In genomic region chr3:114290911-114291901, GRCh38 we compare ENCODE assay signal across 8 cellular contexts.
DNase-seq lines count a peak whose midpoint lies in the region; ATAC-seq lines count a peak whose summit lies in the region.

No MANE protein-coding gene starts in this region.

- DNase-seq in NAMALWA (ENCODE audit: low spot score) (peak; percentile 91), T-helper 2 cell (peak; percentile 82 to 96 (median 89)), amniotic epithelial cell (ENCODE audit: low read depth) (peak; percentile 37), iPS-NIHi11 (ENCODE audit: low spot score) (peak; percentile 94), dedifferentiated amniotic fluid mesenchymal stem cell (ENCODE audit: extremely low spot score) (no peak)
- peak; percentile 81 to 92 for DNase-seq in stimulated activated CD4-positive, alpha-beta T cell treated with anti-CD3 and anti-CD28 coated beads, Interleukin-15, amount 100 ng/mL, for 48 hours (ENCODE audit: low read depth in 2 of 2)

- ATAC-seq in GM18499 (IDR thresholded peaks at IDR 0.05; ENCODE audit: insufficient read depth, unreplicated experiment) = peak; percentile 91
- peak; percentile 92 for ATAC-seq in HG02588 (IDR thresholded peaks at IDR 0.05; ENCODE audit: unreplicated experiment)
